17 cellular contexts compared by ENCODE assay signal in genomic region chr10:17888189-17888588, GRCh38.
DNase-seq lines count a peak whose midpoint lies in the region; ATAC-seq lines count a peak whose summit lies in the region.
"Had no signal": no experiment of that assay in that cellular context is flagged by ENCODE, and none has a peak within 500 bp of the region (broad histone marks: within the 10 kb centered on the region; RNA-seq: fewer than 3 reads in every experiment).

No MANE protein-coding gene starts in this region.

- no peak overlapping the region for H3K4me3 Mint-ChIP-seq in activated T-helper 17 cell treated with anti-CD3 and anti-CD28 coated beads, Interleukin-2, amount 50 U/mL, for 72 hours
- H3K4me3 Mint-ChIP-seq: CD4-positive, alpha-beta memory T cell had no signal

- no peaks in the 10 kb centered on the region for H3K9me3 Mint-ChIP-seq in activated T-helper 17 cell treated with anti-CD3 and anti-CD28 coated beads, Interleukin-2, amount 50 U/mL, for 72 hours

- no peak overlapping the region for H3K27ac Mint-ChIP-seq in activated T-helper 17 cell treated with anti-CD3 and anti-CD28 coated beads, Interleukin-2, amount 50 U/mL, for 72 hours
- H3K27ac Mint-ChIP-seq: CD4-positive, alpha-beta memory T cell had no signal

- ATAC-seq in activated T-helper 17 cell treated with anti-CD3 and anti-CD28 coated beads, Interleukin-2, amount 50 U/mL, for 72 hours (replicated peaks): peak; percentile 23
- ATAC-seq in HG03097 (IDR thresholded peaks at IDR 0.05; ENCODE audit: low FRiP score, unreplicated experiment) (no peak), GM19452 (IDR thresholded peaks at IDR 0.05; ENCODE audit: unreplicated experiment) (no peak)
- ATAC-seq: GM12878 had no signal

- no peaks in the 10 kb centered on the region for H3K36me3 Mint-ChIP-seq in activated T-helper 17 cell treated with anti-CD3 and anti-CD28 coated beads, Interleukin-2, amount 50 U/mL, for 72 hours (ENCODE audit: low read depth)
- H3K36me3 Mint-ChIP-seq: CD4-positive, alpha-beta memory T cell had no signal

- H3K27me3 Mint-ChIP-seq in activated T-helper 17 cell treated with anti-CD3 and anti-CD28 coated beads, Interleukin-2, amount 50 U/mL, for 72 hours: peaks cover 8% of the 10 kb centered on the region

- no peaks in the 10 kb centered on the region for H3K4me1 Mint-ChIP-seq in activated T-helper 17 cell treated with anti-CD3 and anti-CD28 coated beads, Interleukin-2, amount 50 U/mL, for 72 hours

- DNase-seq in ELR (ENCODE audit: low read depth): peak; percentile 6
- DNase-seq in RKO (ENCODE audit: low spot score): peak; percentile 31
- peak; percentile 45 for DNase-seq in putamen (ENCODE audit: low spot score)
- DNase-seq in NCI-H69 (lab: John Stamatoyannopoulos, UW): no peak
- DNase-seq: 8988T; C1 segment of cervical spinal cord; Calu3; CD4-positive, alpha-beta memory T cell; COR-L47; DND-41; GDM1; H7; HCEC 1CT had no signal
